Comparison of ENCODE assay signal across 8 cellular contexts in the genomic region with DNA sequence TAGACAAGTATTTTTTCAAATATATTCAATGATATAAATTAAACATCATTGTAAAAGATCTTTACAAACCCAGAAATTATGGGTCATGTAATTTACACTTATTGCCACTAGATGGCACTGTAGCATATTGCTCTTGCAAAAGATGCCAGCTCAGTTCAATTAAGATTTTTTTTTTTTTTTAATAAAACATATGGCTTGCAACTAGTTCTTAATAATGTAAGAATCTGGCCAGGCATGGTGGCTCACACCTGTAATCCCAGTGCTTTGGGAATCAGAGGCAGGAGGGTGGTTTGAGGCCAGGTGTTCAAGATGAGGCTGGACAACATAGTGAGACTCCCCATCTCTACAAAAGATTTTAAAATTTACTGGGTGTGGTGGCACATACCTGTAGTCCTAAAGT. TPM values are rescaled to one million over a fixed set of nuclear protein-coding genes. Genes with fewer than 3 reads are reported as not detected.
A peak's percentile ranks its signal among the peaks of the same experiment; 100 is the strongest.
DNase-seq lines count a peak whose midpoint lies in the region; ATAC-seq, FAIRE-seq and TF ChIP-seq lines count a peak whose summit lies in the region.

No MANE protein-coding gene starts in this region.

- H3K79me2 ChIP-seq in GM23248 (ENCODE audit: insufficient read depth) (no peaks in the 10 kb centered on the region), endothelial cell of umbilical vein (ENCODE audit: control insufficient read depth, insufficient read depth, low read length) (no peaks in the 10 kb centered on the region), parathyroid adenoma (no peaks in the 10 kb centered on the region)

- no peaks in the 10 kb centered on the region for H3K9me1 ChIP-seq in endothelial cell of umbilical vein (replicated peaks; ENCODE audit: control insufficient read depth, extremely low read depth, insufficient read depth, low read length)

- in situ Hi-C loops in GM23248 (cut with MboI), result loop anchor here (5.0 to 25.0 kb wide), 2 partner anchors 189 to 434 kb away; no protein-coding TSS in a partner anchor

- H3K4me1 ChIP-seq in GM23248 (ENCODE audit: insufficient read depth) (peaks cover 8% of the 10 kb centered on the region), endothelial cell of umbilical vein (ENCODE audit: control insufficient read depth, extremely low read depth, insufficient read depth, low read length) (peaks cover 15% of the 10 kb centered on the region), parathyroid adenoma (no peaks in the 10 kb centered on the region)

- H3K9ac ChIP-seq in GM23248 (no peak overlapping the region), endothelial cell of umbilical vein (replicated peaks; ENCODE audit: extremely low read depth, insufficient read depth, low read length) (no peak overlapping the region), parathyroid adenoma (no peak overlapping the region)

- no peaks in the 10 kb centered on the region for H3K27me3 ChIP-seq in GM23248 (replicated peaks; ENCODE audit: insufficient read depth)
- H3K27me3 ChIP-seq in endothelial cell of umbilical vein (ENCODE audit: control insufficient read depth in 2 of 2, insufficient read depth in 2 of 2, low read length in 2 of 2), result peaks cover 0 to 2% of the 10 kb centered on the region in 2 experiments
- no peaks in the 10 kb centered on the region for H3K27me3 ChIP-seq in parathyroid adenoma (ENCODE audit: control insufficient read depth, insufficient read depth, low read length)

- H3K36me3 ChIP-seq in GM23248 (ENCODE audit: low read depth) (no peaks in the 10 kb centered on the region), endothelial cell of umbilical vein (ENCODE audit: control insufficient read depth in 2 of 2, extremely low read depth in 1 of 2, insufficient read depth in 2 of 2, low read length in 2 of 2) (no peaks in the 10 kb centered on the region), parathyroid adenoma (ENCODE audit: control insufficient read depth, insufficient read depth, low read length) (no peaks in the 10 kb centered on the region)

- FAIRE-seq in endothelial cell of umbilical vein (lab: Jason Lieb, UNC), result peak; percentile 59

- POLR2A ChIA-PET in endothelial cell of umbilical vein (lab: Charles Lee), result no interaction called here

- H3K9me3 ChIP-seq in GM23248 (ENCODE audit: low read depth) (no peaks in the 10 kb centered on the region), endothelial cell of umbilical vein (replicated peaks; ENCODE audit: control insufficient read depth, insufficient read depth, low read length) (no peaks in the 10 kb centered on the region), parathyroid adenoma (ENCODE audit: control insufficient read depth, low read length) (no peaks in the 10 kb centered on the region)

- H2AFZ ChIP-seq in GM23248 (no peak overlapping the region), endothelial cell of umbilical vein (ENCODE audit: low read depth, low read length) (no peak overlapping the region), parathyroid adenoma (no peak overlapping the region)

- no peaks in the 10 kb centered on the region for H3K9me2 ChIP-seq in GM23248 (ENCODE audit: insufficient read depth)

- H4K20me1 ChIP-seq in GM23248 (ENCODE audit: insufficient read depth) (no peaks in the 10 kb centered on the region), endothelial cell of umbilical vein (replicated peaks; ENCODE audit: control insufficient read depth, extremely low read depth, insufficient read depth, low read length) (no peaks in the 10 kb centered on the region)

- H3K27ac ChIP-seq in GM23248 (no peak overlapping the region), endothelial cell of umbilical vein (ENCODE audit: insufficient read depth, low read depth, low read length) (no peak overlapping the region), parathyroid adenoma (no peak overlapping the region)

- BruUV-seq in endothelial cell of umbilical vein (replicated peaks; lab: Mats Ljungman, UMichigan), result no TSS peak

- no peak for TF ChIP-seq POLR2A in endothelial cell of umbilical vein (IDR thresholded peaks at IDR 0.05; ENCODE audit: low read depth, low read length)

- intact Hi-C loops in endothelial cell of umbilical vein (cut with micrococcal nuclease), result loop anchor here (1.0 to 5.0 kb wide), 6 partner anchors 49 to 439 kb away; a partner anchor contains a TSS

- CTCF ChIA-PET in endothelial cell of umbilical vein (lab: Charles Lee), result interaction anchor here (0.6 to 5.3 kb wide), 30 partner anchors 9 to 549 kb away, joined by 3 to 295 read pairs (median 6); a partner anchor contains a TSS

- no peak overlapping the region for H3K4me3 ChIP-seq in GM23248
- no peak overlapping the region for H3K4me3 ChIP-seq in endothelial cell of umbilical vein (replicated peaks in 1 of 3; ENCODE audit: insufficient read depth in 1 of 3, low read depth in 1 of 3, low read length in 3 of 3)
- H3K4me3 ChIP-seq in parathyroid adenoma (ENCODE audit: low read depth, low read length), result no peak overlapping the region

- no peak for ATAC-seq in HG03095 (IDR thresholded peaks at IDR 0.05; ENCODE audit: unreplicated experiment)

- H3K4me2 ChIP-seq in GM23248 (ENCODE audit: unreplicated experiment) (no peak overlapping the region), endothelial cell of umbilical vein (ENCODE audit: insufficient read depth, low read length) (no peak overlapping the region), parathyroid adenoma (ENCODE audit: low read length) (no peak overlapping the region)

- TF ChIP-seq CTCF in endothelial cell of umbilical vein (IDR thresholded peaks at IDR 0.05; ENCODE audit: extremely low read depth in 1 of 2, insufficient read depth in 1 of 2, low read depth in 1 of 2, low read length in 2 of 2), result peak; percentile 36 to 47
- TF ChIP-seq CTCF in parathyroid adenoma (IDR thresholded peaks at IDR 0.05), result peak; percentile 75

- dilution Hi-C loops in endothelial cell of umbilical vein (cut with MboI; ENCODE audit: extremely low pct_ligation_motif_present, low sequenced_read_pairs), result no loop called here

- H3F3A ChIP-seq in GM23248 (ENCODE audit: insufficient read depth), result peaks cover 13% of the 10 kb centered on the region; the same call in 1 of the 2 replicates

- DNase-seq in Ammon's horn (ENCODE audit: low spot score), result peak; percentile 10
- DNase-seq in GM23248, result peak; percentile 60
- DNase-seq in OCI-M1 (lab: John Stamatoyannopoulos, UW), result peak; percentile 69
- peak; percentile 36 for DNase-seq in endothelial cell of umbilical vein (ENCODE audit: low read depth, low spot score)
- no peak for DNase-seq in cortex of kidney (lab: John Stamatoyannopoulos, UW)
- DNase-seq in NCI-H226, result no peak

TF ChIP-seq in endothelial cell of umbilical vein, 7 proteins besides CTCF, POLR2A, EP300 and RAD21:
- TF ChIP-seq GATA2 (IDR thresholded peaks at IDR 0.05; ENCODE audit: insufficient read depth, insufficient read length, low read depth, low read length) (no peak), MYC (IDR thresholded peaks at IDR 0.05; ENCODE audit: low read depth, low read length) (no peak), JUN (IDR thresholded peaks at IDR 0.05; ENCODE audit: borderline replicate concordance, insufficient read depth, insufficient read length, low read depth) (no peak), FOS (IDR thresholded peaks at IDR 0.05; ENCODE audit: borderline replicate concordance, insufficient read depth, low read length) (no peak), POLR2AphosphoS5 (IDR thresholded peaks at IDR 0.05; ENCODE audit: insufficient read depth, low read depth, low read length) (no peak), EZH2 (IDR thresholded peaks at IDR 0.05; ENCODE audit: borderline replicate concordance, low read depth, low read length, severe bottlenecking) (no peak)
- TF ChIP-seq, protein P1, sequence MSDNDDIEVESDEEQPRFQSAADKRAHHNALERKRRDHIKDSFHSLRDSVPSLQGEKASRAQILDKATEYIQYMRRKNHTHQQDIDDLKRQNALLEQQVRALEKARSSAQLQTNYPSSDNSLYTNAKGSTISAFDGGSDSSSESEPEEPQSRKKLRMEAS (IDR thresholded peaks at IDR 0.05; ENCODE audit: insufficient read depth, insufficient read length), result no peak
TF ChIP-seq in endothelial cell of umbilical vein: peak in this region for 0.

RNA-seq across cellular contexts. Expression of a gene that starts 49.4 kb away (rescaled TPM):
- total RNA-seq in GM23248 (2014; rRNA removed; shearing (Covaris generic)), result 58.9 and 65.9 TPM in 2 replicates
- polyA plus RNA-seq in GM23248 (2016; fragmentation: Nextera tagmentation; extraction: Ambion mirVana) (43.1 and 43.9 TPM in 2 replicates), endothelial cell of umbilical vein (20.4 and 22.9 TPM in 2 replicates)
- 37.2 TPM in 2 replicates for total RNA-seq in endothelial cell of umbilical vein
- 19.7 and 19.9 TPM in 2 replicates for polyA plus RNA-seq in endothelial cell of umbilical vein (2011; cell fraction: cytosol; rRNA removed)
- polyA plus RNA-seq in endothelial cell of umbilical vein (2011; cell fraction: nucleus; rRNA removed), result 23.2 TPM in 2 replicates
- polyA plus RNA-seq in endothelial cell of umbilical vein (2012), result 26.6 and 35.3 TPM in 2 replicates
- polyA minus RNA-seq in endothelial cell of umbilical vein, result 39.5 and 43.1 TPM in 2 replicates
- polyA minus RNA-seq in endothelial cell of umbilical vein (2011; cell fraction: cytosol; rRNA and poly(A)+ RNA removed), result 29.4 TPM
- polyA minus RNA-seq in endothelial cell of umbilical vein (2011; cell fraction: nucleus; rRNA and poly(A)+ RNA removed), result 28.5 and 32.0 TPM in 2 replicates

Comparison
In these comparisons a context has a peak if more than half of its experiments do, and no peak if none do; other contexts are left out.
1. DNase-seq: peak in Ammon's horn (single experiment), GM23248 (single experiment), OCI-M1 (single experiment) and endothelial cell of umbilical vein (single experiment); none in cortex of kidney (single experiment) and NCI-H226 (single experiment).